Comparison of ENCODE assay signal across 18 cellular contexts in the genomic region with DNA sequence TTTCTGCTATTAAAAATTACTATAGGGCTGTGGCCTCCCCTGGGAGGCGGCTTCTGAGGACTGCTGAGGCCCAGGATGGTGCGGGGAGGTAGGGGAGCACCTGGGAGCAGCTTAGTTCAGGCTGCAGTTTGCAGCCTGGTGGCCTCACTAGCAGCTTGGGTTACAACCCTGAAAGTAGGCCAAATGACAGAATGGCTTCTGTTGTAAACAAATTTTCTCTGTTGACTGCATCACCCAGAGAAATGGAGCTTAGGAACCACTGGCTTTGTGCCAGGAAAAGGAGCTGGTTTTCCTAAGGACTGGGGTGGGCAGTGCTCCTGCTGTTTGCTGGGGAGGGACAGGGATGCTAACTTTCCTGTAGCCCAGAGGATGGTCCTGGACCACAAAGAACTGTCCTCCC.
A peak's percentile ranks its signal among the peaks of the same experiment; 100 is the strongest.
DNase-seq lines count a peak whose midpoint lies in the region; ATAC-seq and TF ChIP-seq lines count a peak whose summit lies in the region.
"Had no signal": no experiment of that assay in that cellular context is flagged by ENCODE, and none has a peak within 500 bp of the region (broad histone marks: within the 10 kb centered on the region; RNA-seq: fewer than 3 reads in every experiment).

No MANE protein-coding gene starts in this region.

- peak overlapping the region in 2 of 11 experiments; percentile 30 to 33; a peak in 2 of 22 replicates for H3K9ac ChIP-seq in BLaER1 treated with 17β-estradiol and CSF1 and Interleukin-3, amounts not matched to agents 10 nM and 100 nM

- CTCF ChIA-PET in HEK293 (lab: Yijun Ruan, JAX) = interaction anchor here (1.2 kb wide), 1 partner anchor 33 kb away, joined by 3 read pairs; no protein-coding TSS in a partner anchor

- no peaks in the 10 kb centered on the region for H4K20me1 ChIP-seq in BLaER1 treated with 17β-estradiol and CSF1 and Interleukin-3, amounts not matched to agents 10 nM and 100 nM

- peaks cover 11 to 100% (median 65%) of the 10 kb centered on the region in 11 experiments; a peak in 17 of 22 replicates for H3K36me3 ChIP-seq in BLaER1 treated with 17β-estradiol and CSF1 and Interleukin-3, amounts not matched to agents 10 nM and 100 nM
- H3K36me3 ChIP-seq in HEK293 (ENCODE audit: control insufficient read depth in 2 of 2, insufficient read depth in 1 of 2, low read length in 2 of 2) = peaks cover 0 to 4% of the 10 kb centered on the region in 2 experiments; a peak in 1 of 3 replicates
- H3K36me3 ChIP-seq: breast epithelium, prostate gland had no signal

- no peak overlapping the region for H3K4me3 ChIP-seq in BLaER1 treated with 17β-estradiol and CSF1 and Interleukin-3, amounts not matched to agents 10 nM and 100 nM
- no peak overlapping the region for H3K4me3 ChIP-seq in HEK293 (ENCODE audit: low read depth, low read length)
- H3K4me3 ChIP-seq: breast epithelium, prostate gland, tibial nerve had no signal

- DNase-seq in NCI-H2171 (lab: John Stamatoyannopoulos, UW) (peak; percentile 70), cerebellar cortex (ENCODE audit: low spot score) (peak; percentile 79), middle frontal gyrus (ENCODE audit: extremely low spot score, low spot score) (no peak)
- DNase-seq: activated CD4-positive, alpha-beta T cell treated with anti-CD3 and anti-CD28 coated beads for 36 hours; activated naive CD4-positive, alpha-beta T cell treated with anti-CD3 and anti-CD28 coated beads, Interleukin-2, amount 10 ng/mL, durations not matched to agents 7 days and 5 days; activated T-cell treated with anti-CD3 and anti-CD28 coated beads, Interleukin-2, amount 50 U/mL, for 72 hours; amniotic stem cell; NCI-H187; T-helper 2 cell had no signal

- ATAC-seq in GM21381 (IDR thresholded peaks at IDR 0.05; ENCODE audit: unreplicated experiment) (no peak), GM19395 (IDR thresholded peaks at IDR 0.05; ENCODE audit: unreplicated experiment) (no peak)
- no peak for ATAC-seq in activated CD4-positive, CD25-positive, alpha-beta regulatory T cell treated with anti-CD3 and anti-CD28 coated beads, Interleukin-2, amount 50 U/mL, for 24 hours
- ATAC-seq: activated CD4-positive, alpha-beta T cell treated with anti-CD3 and anti-CD28 coated beads for 36 hours; activated T-cell treated with anti-CD3 and anti-CD28 coated beads, Interleukin-2, amount 50 U/mL, for 72 hours; SK-N-SH treated with all-trans-retinoic acid at 6 μM for 48 hours had no signal

- H3K9me3 ChIP-seq in BLaER1 treated with 17β-estradiol and CSF1 and Interleukin-3, amounts not matched to agents 10 nM and 100 nM (replicated peaks in 1 of 11) = peaks cover 0 to 6% (median 0%) of the 10 kb centered on the region in 11 experiments; a peak in 2 of 22 replicates
- H3K9me3 ChIP-seq in HEK293 (ENCODE audit: control insufficient read depth, insufficient read depth, low read depth, low read length) = no peaks in the 10 kb centered on the region
- H3K9me3 ChIP-seq: breast epithelium, prostate gland, tibial nerve had no signal

- peak overlapping the region in 10 of 11 experiments; percentile 48 to 83 (median 70); a peak in 20 of 22 replicates for H3K4me2 ChIP-seq in BLaER1 treated with 17β-estradiol and CSF1 and Interleukin-3, amounts not matched to agents 10 nM and 100 nM

- peak overlapping the region in 8 of 11 experiments; percentile 29 to 61 (median 52); a peak in 13 of 22 replicates for H3K27ac ChIP-seq in BLaER1 treated with 17β-estradiol and CSF1 and Interleukin-3, amounts not matched to agents 10 nM and 100 nM
- no peak overlapping the region for H3K27ac ChIP-seq in HEK293 (ENCODE audit: extremely low read depth, low read depth, low read length)
- H3K27ac ChIP-seq: breast epithelium, prostate gland, tibial nerve had no signal

- H3K4me1 ChIP-seq in BLaER1 treated with 17β-estradiol and CSF1 and Interleukin-3, amounts not matched to agents 10 nM and 100 nM = peaks cover 6 to 66% (median 52%) of the 10 kb centered on the region in 10 experiments
- H3K4me1 ChIP-seq in HEK293 (ENCODE audit: control insufficient read depth, insufficient read depth, low read length) = no peaks in the 10 kb centered on the region
- H3K4me1 ChIP-seq: breast epithelium, prostate gland, tibial nerve had no signal

- no peak for TF ChIP-seq CTCF in HEK293 (tag by site-specific recombination; IDR thresholded peaks at IDR 0.05)

- H3K27me3 ChIP-seq in BLaER1 treated with 17β-estradiol and CSF1 and Interleukin-3, amounts not matched to agents 10 nM and 100 nM = no peaks in the 10 kb centered on the region
- H3K27me3 ChIP-seq: breast epithelium, tibial nerve had no signal

- POLR2A ChIA-PET in HEK293 (lab: Yijun Ruan, JAX) = no interaction called here

TF ChIP-seq in HEK293, 187 proteins besides CTCF, POLR2A, EP300 and RAD21 (continues in another document):
- TF ChIP-seq ZNF350 (tag by site-specific recombination; IDR thresholded peaks at IDR 0.05) = no peak
- peak; percentile 33; the same call in 1 of the 2 replicates for TF ChIP-seq GLIS1 (tag by site-specific recombination; IDR thresholded peaks at IDR 0.05)
- TF ChIP-seq, protein P1, sequence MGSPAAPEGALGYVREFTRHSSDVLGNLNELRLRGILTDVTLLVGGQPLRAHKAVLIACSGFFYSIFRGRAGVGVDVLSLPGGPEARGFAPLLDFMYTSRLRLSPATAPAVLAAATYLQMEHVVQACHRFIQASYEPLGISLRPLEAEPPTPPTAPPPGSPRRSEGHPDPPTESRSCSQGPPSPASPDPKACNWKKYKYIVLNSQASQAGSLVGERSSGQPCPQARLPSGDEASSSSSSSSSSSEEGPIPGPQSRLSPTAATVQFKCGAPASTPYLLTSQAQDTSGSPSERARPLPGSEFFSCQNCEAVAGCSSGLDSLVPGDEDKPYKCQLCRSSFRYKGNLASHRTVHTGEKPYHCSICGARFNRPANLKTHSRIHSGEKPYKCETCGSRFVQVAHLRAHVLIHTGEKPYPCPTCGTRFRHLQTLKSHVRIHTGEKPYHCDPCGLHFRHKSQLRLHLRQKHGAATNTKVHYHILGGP (tag by site-specific recombination; IDR thresholded peaks at IDR 0.05) = no peak
- TF ChIP-seq, protein P2, sequence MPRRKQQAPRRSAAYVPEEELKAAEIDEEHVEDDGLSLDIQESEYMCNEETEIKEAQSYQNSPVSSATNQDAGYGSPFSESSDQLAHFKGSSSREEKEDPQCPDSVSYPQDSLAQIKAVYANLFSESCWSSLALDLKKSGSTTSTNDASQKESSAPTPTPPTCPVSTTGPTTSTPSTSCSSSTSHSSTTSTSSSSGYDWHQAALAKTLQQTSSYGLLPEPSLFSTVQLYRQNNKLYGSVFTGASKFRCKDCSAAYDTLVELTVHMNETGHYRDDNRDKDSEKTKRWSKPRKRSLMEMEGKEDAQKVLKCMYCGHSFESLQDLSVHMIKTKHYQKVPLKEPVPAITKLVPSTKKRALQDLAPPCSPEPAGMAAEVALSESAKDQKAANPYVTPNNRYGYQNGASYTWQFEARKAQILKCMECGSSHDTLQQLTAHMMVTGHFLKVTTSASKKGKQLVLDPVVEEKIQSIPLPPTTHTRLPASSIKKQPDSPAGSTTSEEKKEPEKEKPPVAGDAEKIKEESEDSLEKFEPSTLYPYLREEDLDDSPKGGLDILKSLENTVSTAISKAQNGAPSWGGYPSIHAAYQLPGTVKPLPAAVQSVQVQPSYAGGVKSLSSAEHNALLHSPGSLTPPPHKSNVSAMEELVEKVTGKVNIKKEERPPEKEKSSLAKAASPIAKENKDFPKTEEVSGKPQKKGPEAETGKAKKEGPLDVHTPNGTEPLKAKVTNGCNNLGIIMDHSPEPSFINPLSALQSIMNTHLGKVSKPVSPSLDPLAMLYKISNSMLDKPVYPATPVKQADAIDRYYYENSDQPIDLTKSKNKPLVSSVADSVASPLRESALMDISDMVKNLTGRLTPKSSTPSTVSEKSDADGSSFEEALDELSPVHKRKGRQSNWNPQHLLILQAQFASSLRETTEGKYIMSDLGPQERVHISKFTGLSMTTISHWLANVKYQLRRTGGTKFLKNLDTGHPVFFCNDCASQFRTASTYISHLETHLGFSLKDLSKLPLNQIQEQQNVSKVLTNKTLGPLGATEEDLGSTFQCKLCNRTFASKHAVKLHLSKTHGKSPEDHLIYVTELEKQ (tag by site-specific recombination; IDR thresholded peaks at IDR 0.05; ENCODE audit: borderline replicate concordance) = no peak
- TF ChIP-seq SCRT1 (tag by site-specific recombination; IDR thresholded peaks at IDR 0.05; ENCODE audit: borderline replicate concordance) = no peak
- TF ChIP-seq ZNF621 (tag by site-specific recombination; IDR thresholded peaks at IDR 0.05) = no peak
- TF ChIP-seq ZNF776 (tag by site-specific recombination; IDR thresholded peaks at IDR 0.05; ENCODE audit: borderline replicate concordance) = no peak
- TF ChIP-seq, protein P3, sequence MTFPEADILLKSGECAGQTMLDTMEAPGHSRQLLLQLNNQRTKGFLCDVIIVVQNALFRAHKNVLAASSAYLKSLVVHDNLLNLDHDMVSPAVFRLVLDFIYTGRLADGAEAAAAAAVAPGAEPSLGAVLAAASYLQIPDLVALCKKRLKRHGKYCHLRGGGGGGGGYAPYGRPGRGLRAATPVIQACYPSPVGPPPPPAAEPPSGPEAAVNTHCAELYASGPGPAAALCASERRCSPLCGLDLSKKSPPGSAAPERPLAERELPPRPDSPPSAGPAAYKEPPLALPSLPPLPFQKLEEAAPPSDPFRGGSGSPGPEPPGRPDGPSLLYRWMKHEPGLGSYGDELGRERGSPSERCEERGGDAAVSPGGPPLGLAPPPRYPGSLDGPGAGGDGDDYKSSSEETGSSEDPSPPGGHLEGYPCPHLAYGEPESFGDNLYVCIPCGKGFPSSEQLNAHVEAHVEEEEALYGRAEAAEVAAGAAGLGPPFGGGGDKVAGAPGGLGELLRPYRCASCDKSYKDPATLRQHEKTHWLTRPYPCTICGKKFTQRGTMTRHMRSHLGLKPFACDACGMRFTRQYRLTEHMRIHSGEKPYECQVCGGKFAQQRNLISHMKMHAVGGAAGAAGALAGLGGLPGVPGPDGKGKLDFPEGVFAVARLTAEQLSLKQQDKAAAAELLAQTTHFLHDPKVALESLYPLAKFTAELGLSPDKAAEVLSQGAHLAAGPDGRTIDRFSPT (tag by site-specific recombination; IDR thresholded peaks at IDR 0.05) = no peak
- peak; percentile 40; the same call in 1 of the 2 replicates for TF ChIP-seq ZNF394 (tag by site-specific recombination; IDR thresholded peaks at IDR 0.05; ENCODE audit: borderline replicate concordance)
